ENCODE assay signal across 1 cellular context in the genomic region with DNA sequence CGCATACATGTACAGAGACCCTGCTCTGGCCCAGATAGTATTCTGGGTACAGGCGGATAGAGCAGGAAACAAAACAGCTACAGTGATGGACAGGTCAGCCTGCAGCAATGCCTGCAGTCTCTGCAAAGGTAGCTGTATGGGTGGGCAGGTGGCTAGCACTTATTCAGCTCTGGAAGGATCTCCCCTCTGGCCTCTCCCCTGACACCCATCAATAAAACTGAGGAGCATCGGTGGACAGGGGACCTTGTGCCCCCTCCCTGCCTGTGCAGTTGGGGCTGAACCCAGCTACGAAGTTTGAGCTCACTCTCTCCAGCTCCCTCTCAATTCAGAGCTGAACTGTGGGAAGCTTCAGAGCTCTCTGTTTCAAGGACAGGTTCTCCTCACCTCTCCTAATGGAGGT.
TF ChIP-seq lines count a peak whose summit lies in the region.

No MANE protein-coding gene starts in this region.

TF ChIP-seq in GM12878, 131 proteins besides CTCF, POLR2A, EP300 and RAD21:
- no peak for TF ChIP-seq NFYA (IDR thresholded peaks at IDR 0.05; ENCODE audit: borderline replicate concordance, low read depth, low read length)
- 0 out of 2 replicates have a peak, but pooled peaks have one; percentile 40 for TF ChIP-seq POLR2AphosphoS5 (IDR thresholded peaks at IDR 0.05; ENCODE audit: low read length)
